Comparison of ENCODE assay signal across 23 cellular contexts in genomic region chr9:15103321-15103720, GRCh38.
DNase-seq lines count a peak whose midpoint lies in the region; ATAC-seq and TF ChIP-seq lines count a peak whose summit lies in the region.
"Had no signal": no experiment of that assay in that cellular context is flagged by ENCODE, and none has a peak within 500 bp of the region (broad histone marks: within the 10 kb centered on the region; RNA-seq: fewer than 3 reads in every experiment).

No MANE protein-coding gene starts in this region.

- no peak overlapping the region for H3K27ac ChIP-seq in DND-41 (ENCODE audit: low read length)
- H3K27ac ChIP-seq in SK-N-MC: peak overlapping the region; percentile 60; the same call in 1 of the 2 replicates
- no peak overlapping the region for H3K27ac ChIP-seq in esophagus muscularis mucosa (replicated peaks in 1 of 4)
- H3K27ac ChIP-seq: A549; BLaER1 treated with 17β-estradiol and CSF1 and Interleukin-3, amounts not matched to agents 10 nM and 100 nM; GM23248 had no signal

- intact Hi-C loops in esophagus muscularis mucosa (cut with DNase I): loop anchor here (5.0 kb wide), 1 partner anchor 34 kb away; no protein-coding TSS in a partner anchor

- no peaks in the 10 kb centered on the region for H3K9me3 ChIP-seq in DND-41 (ENCODE audit: insufficient read depth, low read length, severe bottlenecking)
- peaks cover 4% of the 10 kb centered on the region; the same call in 1 of the 2 replicates for H3K9me3 ChIP-seq in SK-N-MC (ENCODE audit: low read depth, low read length)
- peaks cover 0 to 6% (median 0%) of the 10 kb centered on the region in 4 donors for H3K9me3 ChIP-seq in esophagus muscularis mucosa
- H3K9me3 ChIP-seq: A549, BE2C had no signal

- H3K4me3 ChIP-seq in DND-41 (ENCODE audit: low read depth in 1 of 2, low read length in 2 of 2): no peak overlapping the region
- peak overlapping the region; percentile 28; the same call in 1 of the 2 replicates for H3K4me3 ChIP-seq in SK-N-MC
- H3K4me3 ChIP-seq in esophagus muscularis mucosa: no peak overlapping the region
- H3K4me3 ChIP-seq: A549; BLaER1 treated with 17β-estradiol and CSF1 and Interleukin-3, amounts not matched to agents 10 nM and 100 nM; GM12878; GM23248 had no signal

- H3K79me2 ChIP-seq in DND-41 (ENCODE audit: insufficient read depth, low read length): no peaks in the 10 kb centered on the region

- TF ChIP-seq EP300 in esophagus muscularis mucosa (IDR thresholded peaks at IDR 0.05): no peak

- H4K20me1 ChIP-seq in DND-41 (ENCODE audit: insufficient read depth, low read length): no peaks in the 10 kb centered on the region
- H4K20me1 ChIP-seq: BLaER1 treated with 17β-estradiol and CSF1 and Interleukin-3, amounts not matched to agents 10 nM and 100 nM had no signal

- no peaks in the 10 kb centered on the region for H3K36me3 ChIP-seq in DND-41 (ENCODE audit: insufficient read depth, low read length)
- H3K36me3 ChIP-seq in SK-N-MC (ENCODE audit: insufficient read depth, low read length): no peaks in the 10 kb centered on the region; the same call in 1 of the 2 replicates
- H3K36me3 ChIP-seq in esophagus muscularis mucosa: no peaks in the 10 kb centered on the region
- H3K36me3 ChIP-seq: BE2C; BLaER1 treated with 17β-estradiol and CSF1 and Interleukin-3, amounts not matched to agents 10 nM and 100 nM had no signal

- H3K4me2 ChIP-seq in DND-41 (ENCODE audit: insufficient read depth, low read length): no peak overlapping the region
- H3K4me2 ChIP-seq: A549; BLaER1 treated with 17β-estradiol and CSF1 and Interleukin-3, amounts not matched to agents 10 nM and 100 nM had no signal

- H2AFZ ChIP-seq in DND-41 (ENCODE audit: low read depth, low read length): no peak overlapping the region; the same call in 1 of the 2 replicates
- H2AFZ ChIP-seq: GM23248 had no signal

- no peaks in the 10 kb centered on the region for H3K4me1 ChIP-seq in DND-41 (ENCODE audit: insufficient read depth, low read length)
- no peaks in the 10 kb centered on the region for H3K4me1 ChIP-seq in esophagus muscularis mucosa
- H3K4me1 ChIP-seq: A549; BE2C; BLaER1 treated with 17β-estradiol and CSF1 and Interleukin-3, amounts not matched to agents 10 nM and 100 nM had no signal

- peak; percentile 31; the same call in 1 of the 3 replicates for ATAC-seq in DND-41 (ENCODE audit: insufficient read depth, low read depth)
- ATAC-seq: A549, GM12878 had no signal

- 40% methylated on average over 3 of the region's 3 CpGs for WGBS in esophagus muscularis mucosa

- DNase-seq in DND-41 (no peak), SK-N-MC (ENCODE audit: low read depth, low spot score) (no peak), pons (ENCODE audit: low spot score) (peak; percentile 4), DMS 273 treated with DMSO at 0.1 percent for 48 hours (lab: John Stamatoyannopoulos, UW) (no peak), esophagus muscularis mucosa (ENCODE audit: extremely low spot score) (no peak)
- no peak for DNase-seq in activated T-cell treated with anti-CD3 and anti-CD28 coated beads, Interleukin-2, amount 50 U/mL, for 48 hours
- DNase-seq: 8988T; ACHN; AML-193; BE2C; Calu3; CD4-positive, alpha-beta T cell; CD8-positive, alpha-beta memory T cell; COR-L47; DMS153; EL; GDM1; GM23248; H7; HCEC 1CT had no signal

- TF ChIP-seq CTCF in DND-41 (IDR thresholded peaks at IDR 0.05; ENCODE audit: borderline replicate concordance, extremely low read depth, low read length, poor library complexity, severe bottlenecking): no peak
- no peak for TF ChIP-seq CTCF in esophagus muscularis mucosa (IDR thresholded peaks at IDR 0.05)

- no peak for TF ChIP-seq POLR2A in esophagus muscularis mucosa (IDR thresholded peaks at IDR 0.05; ENCODE audit: low read depth)

- no peaks in the 10 kb centered on the region for H3K27me3 ChIP-seq in DND-41 (ENCODE audit: insufficient read depth, low read length, poor library complexity)
- no peaks in the 10 kb centered on the region for H3K27me3 ChIP-seq in esophagus muscularis mucosa
- H3K27me3 ChIP-seq: BE2C; BLaER1 treated with 17β-estradiol and CSF1 and Interleukin-3, amounts not matched to agents 10 nM and 100 nM had no signal

- H3K9ac ChIP-seq in DND-41 (ENCODE audit: low read depth, low read length): no peak overlapping the region
- no peak overlapping the region for H3K9ac ChIP-seq in SK-N-MC (ENCODE audit: insufficient read length)
- H3K9ac ChIP-seq: BLaER1 treated with 17β-estradiol and CSF1 and Interleukin-3, amounts not matched to agents 10 nM and 100 nM; GM23248 had no signal
